8 cellular contexts compared by ENCODE assay signal in genomic region chr2:179020156-179020750, GRCh38. TPM values are rescaled to one million over a fixed set of nuclear protein-coding genes. Genes with fewer than 3 reads are reported as not detected.
DNase-seq lines count a peak whose midpoint lies in the region; ATAC-seq and TF ChIP-seq lines count a peak whose summit lies in the region.

No MANE protein-coding gene starts in this region.

- TF ChIP-seq CTCF in AG09309 (IDR thresholded peaks at IDR 0.05; ENCODE audit: control insufficient read depth, insufficient read depth, low read depth, low read length, missing control alignments) (peak; percentile 53), heart right ventricle (IDR thresholded peaks at IDR 0.05) (peak in 8 of 9 donors; percentile 6 to 57 (median 50))

- no peaks in the 10 kb centered on the region for H3K36me3 Mint-ChIP-seq in activated CD4-positive, alpha-beta memory T cell treated with anti-CD3 and anti-CD28 coated beads for 36 hours

- H3K27ac Mint-ChIP-seq in activated CD4-positive, alpha-beta memory T cell treated with anti-CD3 and anti-CD28 coated beads for 36 hours = no peak overlapping the region

- DNase-seq in AG09309 (ENCODE audit: low read depth) (no peak), NCI-H2081 treated with DMSO at 0.1 percent for 48 hours (lab: John Stamatoyannopoulos, UW) (peak; percentile 47), heart right ventricle (peak in 1 of 2 donors; percentile 20)
- DNase-seq in activated CD4-positive, alpha-beta memory T cell treated with anti-CD3 and anti-CD28 coated beads for 36 hours = peak; percentile 63
- peak; percentile 14 to 33 for DNase-seq in stimulated activated CD8-positive, alpha-beta memory T cell treated with anti-CD3 and anti-CD28 coated beads, Interleukin-2, amount 100 ng/mL, for 48 hours (ENCODE audit: low read depth in 2 of 2)

- H3K4me3 ChIP-seq in AG09309 (ENCODE audit: control insufficient read depth, low read depth, low read length) (no peak overlapping the region), heart right ventricle (no peak overlapping the region)

- no peak overlapping the region for H3K27ac ChIP-seq in heart right ventricle

- no peak overlapping the region for H3K4me3 Mint-ChIP-seq in activated CD4-positive, alpha-beta memory T cell treated with anti-CD3 and anti-CD28 coated beads for 36 hours

- peaks cover under 1% of the 10 kb centered on the region for H3K9me3 Mint-ChIP-seq in activated CD4-positive, alpha-beta memory T cell treated with anti-CD3 and anti-CD28 coated beads for 36 hours

- POLR2A ChIA-PET in activated CD4-positive, alpha-beta memory T cell treated with anti-CD3 and anti-CD28 coated beads for 36 hours (lab: Charles Lee) = interaction anchor here (0.6 kb wide), 1 partner anchor 155 kb away, joined by 3 read pairs; no protein-coding TSS in a partner anchor

- no peaks in the 10 kb centered on the region for H3K27me3 Mint-ChIP-seq in activated CD4-positive, alpha-beta memory T cell treated with anti-CD3 and anti-CD28 coated beads for 36 hours

- H3K4me1 Mint-ChIP-seq in activated CD4-positive, alpha-beta memory T cell treated with anti-CD3 and anti-CD28 coated beads for 36 hours (ENCODE audit: low read depth) = peaks cover 4% of the 10 kb centered on the region

- CTCF ChIA-PET in activated CD4-positive, alpha-beta memory T cell treated with anti-CD3 and anti-CD28 coated beads for 36 hours (lab: Charles Lee) = interaction anchor here (0.6 to 2.1 kb wide), 10 partner anchors 10 to 246 kb away, joined by 3 to 11 read pairs (median 3); no protein-coding TSS in a partner anchor

- no peaks in the 10 kb centered on the region for H3K36me3 ChIP-seq in heart right ventricle

- intact Hi-C loops in activated CD4-positive, alpha-beta memory T cell treated with anti-CD3 and anti-CD28 coated beads for 36 hours (cut with micrococcal nuclease) = loop anchor here (2.0 to 10.0 kb wide), 3 partner anchors 129 to 255 kb away; no protein-coding TSS in a partner anchor
- intact Hi-C loops in heart right ventricle (cut with DNase I) = no loop called here

- no peaks in the 10 kb centered on the region for H3K27me3 ChIP-seq in heart right ventricle

- peak; percentile 71 for ATAC-seq in GM18502 (IDR thresholded peaks at IDR 0.05; ENCODE audit: poor library complexity, unreplicated experiment)
- peak; percentile 63 for ATAC-seq in HG02885 (IDR thresholded peaks at IDR 0.05; ENCODE audit: poor library complexity, unreplicated experiment)
- peak in 6 of 8 donors; percentile 46 to 77 (median 62) for ATAC-seq in heart right ventricle
- no peak for ATAC-seq in GM21515 (IDR thresholded peaks at IDR 0.05; ENCODE audit: unreplicated experiment)

- no peaks in the 10 kb centered on the region for H3K9me3 ChIP-seq in heart right ventricle

- 31 to 47% methylated on average over 3 of the region's 3 CpGs for WGBS in heart right ventricle, 2 donors

- peaks cover 0 to 41% (median 5%) of the 10 kb centered on the region in 9 donors for H3K4me1 ChIP-seq in heart right ventricle

RNA-seq across cellular contexts. Expression of gene CCDC141, which starts 29.7 kb away (rescaled TPM):
- 1 to 10 TPM in 1 of 2 experiments, under 1 TPM in 1; 0.93 to 1.3 TPM for total RNA-seq in activated CD4-positive, alpha-beta memory T cell treated with anti-CD3 and anti-CD28 coated beads for 36 hours
- total RNA-seq in heart right ventricle = 100 to 1,000 TPM; 138 to 379 (median 236) TPM
- 10 to 100 TPM in 1 of 2 donors, 1 to 10 TPM in 1; 5.2 to 15.2 TPM for polyA plus RNA-seq in heart right ventricle

Comparison
In these comparisons a context has a peak if more than half of its experiments do, and no peak if none do; other contexts are left out.
1. RNA of gene CCDC141, which starts 29.7 kb away (total RNA-seq): 138 to 379 TPM in heart right ventricle; 0.93 to 1.3 TPM in activated CD4-positive, alpha-beta memory T cell treated with anti-CD3 and anti-CD28 coated beads for 36 hours; every median in the first group is over 10 times any median in the second.